ENCODE assay signal across 1 cellular context in genomic region chr7:121505021-121505420, GRCh38.
TF ChIP-seq lines count a peak whose summit lies in the region.

No MANE protein-coding gene starts in this region.

TF ChIP-seq in GM23338, 12 proteins besides CTCF, POLR2A, EP300 and RAD21 (continued from another document):
- TF ChIP-seq ZNF462 (CRISPR knock-in tag; IDR thresholded peaks at IDR 0.05) (no peak), EZH2phosphoT487 (IDR thresholded peaks at IDR 0.05; ENCODE audit: unreplicated experiment) (no peak), EZH2 (IDR thresholded peaks at IDR 0.05; ENCODE audit: low read depth, unreplicated experiment) (no peak), ZNF114 (CRISPR knock-in tag; IDR thresholded peaks at IDR 0.05) (no peak), POLR2AphosphoS5 (IDR thresholded peaks at IDR 0.05; ENCODE audit: low read depth) (no peak), CREB1 (CRISPR knock-in tag; IDR thresholded peaks at IDR 0.05; ENCODE audit: low read depth) (no peak), JUNB (IDR thresholded peaks at IDR 0.05; ENCODE audit: unreplicated experiment) (no peak), ETS1 (IDR thresholded peaks at IDR 0.05) (no peak), STAT1 (IDR thresholded peaks at IDR 0.05; ENCODE audit: unreplicated experiment) (no peak), NANOG (IDR thresholded peaks at IDR 0.05; ENCODE audit: borderline replicate concordance) (no peak), ZNF331 (CRISPR knock-in tag; IDR thresholded peaks at IDR 0.05; ENCODE audit: low read depth) (no peak)
